In the genomic region with DNA sequence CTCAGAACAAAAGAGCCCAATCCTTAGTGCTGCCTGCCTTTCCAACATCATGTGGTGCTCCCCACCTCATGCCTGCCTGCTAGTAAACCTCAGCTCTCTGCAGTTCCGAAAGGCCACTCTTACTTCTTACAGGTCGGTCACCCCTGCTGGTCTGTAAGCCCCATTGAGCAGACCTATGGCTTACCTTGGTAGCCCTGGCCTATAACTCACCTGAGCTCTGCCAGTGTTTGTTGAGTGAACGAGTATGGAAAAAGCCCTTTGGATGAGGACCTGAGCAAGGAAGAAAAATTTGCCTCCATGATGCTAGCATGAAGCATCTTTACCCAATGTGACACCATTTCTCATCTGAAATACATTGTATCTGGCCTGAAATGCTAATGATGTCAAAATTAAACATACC, we compare ENCODE assay signal across 30 cellular contexts.
"Had no signal": no experiment of that assay in that cellular context is flagged by ENCODE, and none has a peak within 500 bp of the region (broad histone marks: within the 10 kb centered on the region; RNA-seq: fewer than 3 reads in every experiment).

No MANE protein-coding gene starts in this region.

- ATAC-seq: activated CD4-positive, CD25-positive, alpha-beta regulatory T cell treated with anti-CD3 and anti-CD28 coated beads, Interleukin-2, amount 50 U/mL, for 24 hours; effector memory CD8-positive, alpha-beta T cell; esophagus mucosa; naive thymus-derived CD4-positive, alpha-beta T cell; stimulated activated effector memory CD8-positive, alpha-beta T cell treated with anti-CD3 and anti-CD28 coated beads, Interleukin-12 subunit alpha, Interleukin-12 subunit beta, amount 100 ng/mL, for 72 hours had no signal

- H3K9me3 Mint-ChIP-seq: activated CD4-positive, alpha-beta memory T cell treated with anti-CD3 and anti-CD28 coated beads for 36 hours; activated naive CD4-positive, alpha-beta T cell treated with anti-CD3 and anti-CD28 coated beads for 36 hours; activated naive CD8-positive, alpha-beta T cell treated with anti-CD3 and anti-CD28 coated beads, Interleukin-2, amount 10 ng/mL, durations not matched to agents 7 days and 5 days; activated T-helper 1 cell treated with anti-CD3 and anti-CD28 coated beads, Interleukin-12 subunit alpha, Interleukin-12 subunit beta, Interleukin-2, Interleukin-4 antibody, amounts not matched to agents 30 ng/mL and 10 ng/mL and 1 ng/mL, durations not matched to agents 14 hours and 24 hours and 36 hours; effector memory CD8-positive, alpha-beta T cell; naive thymus-derived CD4-positive, alpha-beta T cell; stimulated activated effector memory CD8-positive, alpha-beta T cell treated with anti-CD3 and anti-CD28 coated beads, Interleukin-12 subunit alpha, Interleukin-12 subunit beta, amount 100 ng/mL, for 72 hours; stimulated activated naive CD8-positive, alpha-beta T cell treated with anti-CD3 and anti-CD28 coated beads, Interleukin-15, Interleukin-2, amounts not matched to agents 100 ng/mL and 50 ng/mL, for 24 hours; T-helper 2 cell treated with Interferon-gamma antibody and Interleukin-4, amounts not matched to agents 5 μg/mL and 100 μg/mL, for 36 hours had no signal

- H3K4me3 Mint-ChIP-seq: activated CD4-positive, alpha-beta memory T cell treated with anti-CD3 and anti-CD28 coated beads for 36 hours; activated naive CD4-positive, alpha-beta T cell treated with anti-CD3 and anti-CD28 coated beads for 36 hours; activated naive CD8-positive, alpha-beta T cell treated with anti-CD3 and anti-CD28 coated beads, Interleukin-2, amount 10 ng/mL, durations not matched to agents 7 days and 5 days; activated T-helper 1 cell treated with anti-CD3 and anti-CD28 coated beads, Interleukin-12 subunit alpha, Interleukin-12 subunit beta, Interleukin-2, Interleukin-4 antibody, amounts not matched to agents 30 ng/mL and 10 ng/mL and 1 ng/mL, durations not matched to agents 14 hours and 24 hours and 36 hours; effector memory CD8-positive, alpha-beta T cell; naive thymus-derived CD4-positive, alpha-beta T cell; stimulated activated effector memory CD8-positive, alpha-beta T cell treated with anti-CD3 and anti-CD28 coated beads, Interleukin-12 subunit alpha, Interleukin-12 subunit beta, amount 100 ng/mL, for 72 hours; stimulated activated naive CD8-positive, alpha-beta T cell treated with anti-CD3 and anti-CD28 coated beads, Interleukin-15, Interleukin-2, amounts not matched to agents 100 ng/mL and 50 ng/mL, for 24 hours; T-helper 2 cell treated with Interferon-gamma antibody and Interleukin-4, amounts not matched to agents 5 μg/mL and 100 μg/mL, for 36 hours had no signal

- H3K4me1 Mint-ChIP-seq: activated naive CD8-positive, alpha-beta T cell treated with anti-CD3 and anti-CD28 coated beads, Interleukin-2, amount 10 ng/mL, durations not matched to agents 7 days and 5 days; naive thymus-derived CD4-positive, alpha-beta T cell; stimulated activated effector memory CD8-positive, alpha-beta T cell treated with anti-CD3 and anti-CD28 coated beads, Interleukin-12 subunit alpha, Interleukin-12 subunit beta, amount 100 ng/mL, for 72 hours had no signal

- H3K36me3 ChIP-seq: brain microvascular endothelial cell, heart right ventricle, pancreas, prostate gland, tibial nerve had no signal

- DNase-seq: activated CD4-positive, alpha-beta memory T cell treated with anti-CD3 and anti-CD28 coated beads for 36 hours; activated CD4-positive, alpha-beta T cell treated with anti-CD3 and anti-CD28 coated beads for 48 hours; activated CD8-positive, alpha-beta memory T cell treated with anti-CD3 and anti-CD28 coated beads, Interleukin-2, amount 50 U/mL, for 4 hours; activated effector memory CD4-positive, alpha-beta T cell treated with anti-CD3 and anti-CD28 coated beads, Interleukin-2, amount 50 U/mL, for 16 hours; activated naive CD4-positive, alpha-beta T cell treated with anti-CD3 and anti-CD28 coated beads for 36 hours; activated naive CD8-positive, alpha-beta T cell treated with anti-CD3 and anti-CD28 coated beads, Interleukin-2, amount 10 ng/mL, durations not matched to agents 7 days and 5 days; activated T-cell treated with anti-CD3 and anti-CD28 coated beads, Interleukin-2, amount 50 U/mL, for 1 hour; amniotic stem cell; cortex of kidney; effector memory CD8-positive, alpha-beta T cell; foreskin melanocyte; kidney glomerular epithelial cell; midbrain; naive thymus-derived CD4-positive, alpha-beta T cell; nucleus accumbens; stimulated activated CD4-positive, alpha-beta T cell treated with anti-CD3 and anti-CD28 coated beads, Interleukin-2, amount 100 ng/mL, for 48 hours; T-helper 1 cell had no signal

- H3K36me3 Mint-ChIP-seq: activated CD4-positive, alpha-beta memory T cell treated with anti-CD3 and anti-CD28 coated beads for 36 hours; activated naive CD8-positive, alpha-beta T cell treated with anti-CD3 and anti-CD28 coated beads, Interleukin-2, amount 10 ng/mL, durations not matched to agents 7 days and 5 days; naive thymus-derived CD4-positive, alpha-beta T cell; stimulated activated effector memory CD8-positive, alpha-beta T cell treated with anti-CD3 and anti-CD28 coated beads, Interleukin-12 subunit alpha, Interleukin-12 subunit beta, amount 100 ng/mL, for 72 hours had no signal

- FAIRE-seq: astrocyte, pancreas had no signal

- H3K27ac ChIP-seq: brain microvascular endothelial cell, pancreas, tibial nerve, VCaP had no signal

- H3K4me1 ChIP-seq: prostate gland had no signal

- H3K27me3 ChIP-seq: brain microvascular endothelial cell, pancreas, tibial nerve had no signal

- H3K9me3 ChIP-seq: heart right ventricle, pancreas, prostate gland, tibial nerve had no signal

- H3K4me3 ChIP-seq: heart right ventricle, pancreas, prostate gland had no signal

- H3K27ac Mint-ChIP-seq: activated CD4-positive, alpha-beta memory T cell treated with anti-CD3 and anti-CD28 coated beads for 36 hours; activated naive CD4-positive, alpha-beta T cell treated with anti-CD3 and anti-CD28 coated beads for 36 hours; activated naive CD8-positive, alpha-beta T cell treated with anti-CD3 and anti-CD28 coated beads, Interleukin-2, amount 10 ng/mL, durations not matched to agents 7 days and 5 days; activated T-helper 1 cell treated with anti-CD3 and anti-CD28 coated beads, Interleukin-12 subunit alpha, Interleukin-12 subunit beta, Interleukin-2, Interleukin-4 antibody, amounts not matched to agents 30 ng/mL and 10 ng/mL and 1 ng/mL, durations not matched to agents 14 hours and 24 hours and 36 hours; effector memory CD8-positive, alpha-beta T cell; naive thymus-derived CD4-positive, alpha-beta T cell; stimulated activated effector memory CD8-positive, alpha-beta T cell treated with anti-CD3 and anti-CD28 coated beads, Interleukin-12 subunit alpha, Interleukin-12 subunit beta, amount 100 ng/mL, for 72 hours; stimulated activated naive CD8-positive, alpha-beta T cell treated with anti-CD3 and anti-CD28 coated beads, Interleukin-15, Interleukin-2, amounts not matched to agents 100 ng/mL and 50 ng/mL, for 24 hours; T-helper 2 cell treated with Interferon-gamma antibody and Interleukin-4, amounts not matched to agents 5 μg/mL and 100 μg/mL, for 36 hours had no signal
